1 cellular context compared by ENCODE assay signal in the genomic region with DNA sequence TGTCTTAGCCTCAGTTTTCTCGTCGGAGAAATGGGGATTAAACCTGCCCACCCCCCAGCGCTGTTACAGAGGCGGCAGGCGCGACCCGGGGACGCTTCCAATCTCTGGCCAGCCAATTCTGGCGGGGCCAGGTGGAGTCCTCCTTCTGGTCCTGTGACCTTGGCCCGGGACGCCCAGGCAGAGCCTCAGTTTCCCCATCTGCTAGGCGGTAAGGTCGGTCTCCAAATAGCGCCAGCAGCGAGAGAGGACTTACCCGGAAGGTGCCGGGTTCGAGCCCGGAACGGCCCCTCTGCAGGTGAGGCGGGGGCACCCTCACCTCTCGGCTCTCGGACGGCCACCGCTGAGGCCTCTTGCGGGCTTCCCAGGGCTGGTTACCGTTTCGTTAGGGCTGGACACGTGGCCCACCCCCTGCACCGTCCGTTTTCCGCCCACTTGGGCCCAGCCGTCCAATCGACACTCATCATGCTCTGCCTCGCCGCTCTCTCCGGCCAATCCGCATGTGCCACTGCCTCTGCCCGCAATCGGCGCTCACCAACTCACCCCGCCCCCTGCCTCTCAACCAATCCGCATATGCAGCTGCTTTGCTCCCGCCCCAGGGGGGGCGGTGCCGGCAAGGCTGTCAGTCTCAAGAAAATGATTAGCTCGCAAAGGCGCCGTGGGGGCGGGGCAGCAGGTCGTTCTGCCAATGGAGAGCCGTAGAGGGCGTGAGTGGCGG.
A peak's percentile ranks its signal among the peaks of the same experiment; 100 is the strongest.
TF ChIP-seq lines count a peak whose summit lies in the region.

A gene with protein sequence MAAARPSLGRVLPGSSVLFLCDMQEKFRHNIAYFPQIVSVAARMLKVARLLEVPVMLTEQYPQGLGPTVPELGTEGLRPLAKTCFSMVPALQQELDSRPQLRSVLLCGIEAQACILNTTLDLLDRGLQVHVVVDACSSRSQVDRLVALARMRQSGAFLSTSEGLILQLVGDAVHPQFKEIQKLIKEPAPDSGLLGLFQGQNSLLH (minus strand): TSS at position 384 of the 715 bp plus-strand sequence. CDS start 5,156 bp downstream, outside the sequence.

TF ChIP-seq in HEK293, 187 proteins besides CTCF, POLR2A, EP300 and RAD21 (continued from another document and continues in another):
- TF ChIP-seq, protein P1, sequence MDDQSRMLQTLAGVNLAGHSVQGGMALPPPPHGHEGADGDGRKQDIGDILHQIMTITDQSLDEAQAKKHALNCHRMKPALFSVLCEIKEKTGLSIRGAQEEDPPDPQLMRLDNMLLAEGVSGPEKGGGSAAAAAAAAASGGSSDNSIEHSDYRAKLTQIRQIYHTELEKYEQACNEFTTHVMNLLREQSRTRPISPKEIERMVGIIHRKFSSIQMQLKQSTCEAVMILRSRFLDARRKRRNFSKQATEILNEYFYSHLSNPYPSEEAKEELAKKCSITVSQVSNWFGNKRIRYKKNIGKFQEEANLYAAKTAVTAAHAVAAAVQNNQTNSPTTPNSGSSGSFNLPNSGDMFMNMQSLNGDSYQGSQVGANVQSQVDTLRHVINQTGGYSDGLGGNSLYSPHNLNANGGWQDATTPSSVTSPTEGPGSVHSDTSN (CRISPR knock-in tag; IDR thresholded peaks at IDR 0.05): peak; percentile 99
- TF ChIP-seq ZNF350 (tag by site-specific recombination; IDR thresholded peaks at IDR 0.05): no peak
- TF ChIP-seq OVOL3 (tag by site-specific recombination; IDR thresholded peaks at IDR 0.05): peak; percentile 50; the same call in 1 of the 2 replicates
- peak; percentile 69; the same call in 1 of the 2 replicates for TF ChIP-seq ZNF24 (tag by site-specific recombination; IDR thresholded peaks at IDR 0.05)
- TF ChIP-seq, protein P2, sequence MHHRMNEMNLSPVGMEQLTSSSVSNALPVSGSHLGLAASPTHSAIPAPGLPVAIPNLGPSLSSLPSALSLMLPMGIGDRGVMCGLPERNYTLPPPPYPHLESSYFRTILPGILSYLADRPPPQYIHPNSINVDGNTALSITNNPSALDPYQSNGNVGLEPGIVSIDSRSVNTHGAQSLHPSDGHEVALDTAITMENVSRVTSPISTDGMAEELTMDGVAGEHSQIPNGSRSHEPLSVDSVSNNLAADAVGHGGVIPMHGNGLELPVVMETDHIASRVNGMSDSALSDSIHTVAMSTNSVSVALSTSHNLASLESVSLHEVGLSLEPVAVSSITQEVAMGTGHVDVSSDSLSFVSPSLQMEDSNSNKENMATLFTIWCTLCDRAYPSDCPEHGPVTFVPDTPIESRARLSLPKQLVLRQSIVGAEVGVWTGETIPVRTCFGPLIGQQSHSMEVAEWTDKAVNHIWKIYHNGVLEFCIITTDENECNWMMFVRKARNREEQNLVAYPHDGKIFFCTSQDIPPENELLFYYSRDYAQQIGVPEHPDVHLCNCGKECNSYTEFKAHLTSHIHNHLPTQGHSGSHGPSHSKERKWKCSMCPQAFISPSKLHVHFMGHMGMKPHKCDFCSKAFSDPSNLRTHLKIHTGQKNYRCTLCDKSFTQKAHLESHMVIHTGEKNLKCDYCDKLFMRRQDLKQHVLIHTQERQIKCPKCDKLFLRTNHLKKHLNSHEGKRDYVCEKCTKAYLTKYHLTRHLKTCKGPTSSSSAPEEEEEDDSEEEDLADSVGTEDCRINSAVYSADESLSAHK (tag by site-specific recombination; IDR thresholded peaks at IDR 0.05): peak; percentile 33
- TF ChIP-seq ZNF623 (tag by site-specific recombination; IDR thresholded peaks at IDR 0.05): 0 out of 2 replicates have a peak, but pooled peaks have one; percentile 3
- TF ChIP-seq ZNF202 (tag by site-specific recombination; IDR thresholded peaks at IDR 0.05; ENCODE audit: borderline replicate concordance): no peak
- TF ChIP-seq, protein P3, sequence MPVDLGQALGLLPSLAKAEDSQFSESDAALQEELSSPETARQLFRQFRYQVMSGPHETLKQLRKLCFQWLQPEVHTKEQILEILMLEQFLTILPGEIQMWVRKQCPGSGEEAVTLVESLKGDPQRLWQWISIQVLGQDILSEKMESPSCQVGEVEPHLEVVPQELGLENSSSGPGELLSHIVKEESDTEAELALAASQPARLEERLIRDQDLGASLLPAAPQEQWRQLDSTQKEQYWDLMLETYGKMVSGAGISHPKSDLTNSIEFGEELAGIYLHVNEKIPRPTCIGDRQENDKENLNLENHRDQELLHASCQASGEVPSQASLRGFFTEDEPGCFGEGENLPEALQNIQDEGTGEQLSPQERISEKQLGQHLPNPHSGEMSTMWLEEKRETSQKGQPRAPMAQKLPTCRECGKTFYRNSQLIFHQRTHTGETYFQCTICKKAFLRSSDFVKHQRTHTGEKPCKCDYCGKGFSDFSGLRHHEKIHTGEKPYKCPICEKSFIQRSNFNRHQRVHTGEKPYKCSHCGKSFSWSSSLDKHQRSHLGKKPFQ (tag by site-specific recombination; IDR thresholded peaks at IDR 0.05): no peak
- no peak for TF ChIP-seq ZFP69B (tag by site-specific recombination; IDR thresholded peaks at IDR 0.05)
- TF ChIP-seq, protein P4, sequence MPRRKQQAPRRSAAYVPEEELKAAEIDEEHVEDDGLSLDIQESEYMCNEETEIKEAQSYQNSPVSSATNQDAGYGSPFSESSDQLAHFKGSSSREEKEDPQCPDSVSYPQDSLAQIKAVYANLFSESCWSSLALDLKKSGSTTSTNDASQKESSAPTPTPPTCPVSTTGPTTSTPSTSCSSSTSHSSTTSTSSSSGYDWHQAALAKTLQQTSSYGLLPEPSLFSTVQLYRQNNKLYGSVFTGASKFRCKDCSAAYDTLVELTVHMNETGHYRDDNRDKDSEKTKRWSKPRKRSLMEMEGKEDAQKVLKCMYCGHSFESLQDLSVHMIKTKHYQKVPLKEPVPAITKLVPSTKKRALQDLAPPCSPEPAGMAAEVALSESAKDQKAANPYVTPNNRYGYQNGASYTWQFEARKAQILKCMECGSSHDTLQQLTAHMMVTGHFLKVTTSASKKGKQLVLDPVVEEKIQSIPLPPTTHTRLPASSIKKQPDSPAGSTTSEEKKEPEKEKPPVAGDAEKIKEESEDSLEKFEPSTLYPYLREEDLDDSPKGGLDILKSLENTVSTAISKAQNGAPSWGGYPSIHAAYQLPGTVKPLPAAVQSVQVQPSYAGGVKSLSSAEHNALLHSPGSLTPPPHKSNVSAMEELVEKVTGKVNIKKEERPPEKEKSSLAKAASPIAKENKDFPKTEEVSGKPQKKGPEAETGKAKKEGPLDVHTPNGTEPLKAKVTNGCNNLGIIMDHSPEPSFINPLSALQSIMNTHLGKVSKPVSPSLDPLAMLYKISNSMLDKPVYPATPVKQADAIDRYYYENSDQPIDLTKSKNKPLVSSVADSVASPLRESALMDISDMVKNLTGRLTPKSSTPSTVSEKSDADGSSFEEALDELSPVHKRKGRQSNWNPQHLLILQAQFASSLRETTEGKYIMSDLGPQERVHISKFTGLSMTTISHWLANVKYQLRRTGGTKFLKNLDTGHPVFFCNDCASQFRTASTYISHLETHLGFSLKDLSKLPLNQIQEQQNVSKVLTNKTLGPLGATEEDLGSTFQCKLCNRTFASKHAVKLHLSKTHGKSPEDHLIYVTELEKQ (tag by site-specific recombination; IDR thresholded peaks at IDR 0.05; ENCODE audit: borderline replicate concordance): no peak; the same call in 1 of the 2 replicates
- no peak for TF ChIP-seq MEIS1 (CRISPR knock-in tag; IDR thresholded peaks at IDR 0.05; ENCODE audit: borderline replicate concordance)
- TF ChIP-seq, protein P5, sequence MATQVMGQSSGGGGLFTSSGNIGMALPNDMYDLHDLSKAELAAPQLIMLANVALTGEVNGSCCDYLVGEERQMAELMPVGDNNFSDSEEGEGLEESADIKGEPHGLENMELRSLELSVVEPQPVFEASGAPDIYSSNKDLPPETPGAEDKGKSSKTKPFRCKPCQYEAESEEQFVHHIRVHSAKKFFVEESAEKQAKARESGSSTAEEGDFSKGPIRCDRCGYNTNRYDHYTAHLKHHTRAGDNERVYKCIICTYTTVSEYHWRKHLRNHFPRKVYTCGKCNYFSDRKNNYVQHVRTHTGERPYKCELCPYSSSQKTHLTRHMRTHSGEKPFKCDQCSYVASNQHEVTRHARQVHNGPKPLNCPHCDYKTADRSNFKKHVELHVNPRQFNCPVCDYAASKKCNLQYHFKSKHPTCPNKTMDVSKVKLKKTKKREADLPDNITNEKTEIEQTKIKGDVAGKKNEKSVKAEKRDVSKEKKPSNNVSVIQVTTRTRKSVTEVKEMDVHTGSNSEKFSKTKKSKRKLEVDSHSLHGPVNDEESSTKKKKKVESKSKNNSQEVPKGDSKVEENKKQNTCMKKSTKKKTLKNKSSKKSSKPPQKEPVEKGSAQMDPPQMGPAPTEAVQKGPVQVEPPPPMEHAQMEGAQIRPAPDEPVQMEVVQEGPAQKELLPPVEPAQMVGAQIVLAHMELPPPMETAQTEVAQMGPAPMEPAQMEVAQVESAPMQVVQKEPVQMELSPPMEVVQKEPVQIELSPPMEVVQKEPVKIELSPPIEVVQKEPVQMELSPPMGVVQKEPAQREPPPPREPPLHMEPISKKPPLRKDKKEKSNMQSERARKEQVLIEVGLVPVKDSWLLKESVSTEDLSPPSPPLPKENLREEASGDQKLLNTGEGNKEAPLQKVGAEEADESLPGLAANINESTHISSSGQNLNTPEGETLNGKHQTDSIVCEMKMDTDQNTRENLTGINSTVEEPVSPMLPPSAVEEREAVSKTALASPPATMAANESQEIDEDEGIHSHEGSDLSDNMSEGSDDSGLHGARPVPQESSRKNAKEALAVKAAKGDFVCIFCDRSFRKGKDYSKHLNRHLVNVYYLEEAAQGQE (tag by site-specific recombination; IDR thresholded peaks at IDR 0.05): no peak
- TF ChIP-seq, protein P6, sequence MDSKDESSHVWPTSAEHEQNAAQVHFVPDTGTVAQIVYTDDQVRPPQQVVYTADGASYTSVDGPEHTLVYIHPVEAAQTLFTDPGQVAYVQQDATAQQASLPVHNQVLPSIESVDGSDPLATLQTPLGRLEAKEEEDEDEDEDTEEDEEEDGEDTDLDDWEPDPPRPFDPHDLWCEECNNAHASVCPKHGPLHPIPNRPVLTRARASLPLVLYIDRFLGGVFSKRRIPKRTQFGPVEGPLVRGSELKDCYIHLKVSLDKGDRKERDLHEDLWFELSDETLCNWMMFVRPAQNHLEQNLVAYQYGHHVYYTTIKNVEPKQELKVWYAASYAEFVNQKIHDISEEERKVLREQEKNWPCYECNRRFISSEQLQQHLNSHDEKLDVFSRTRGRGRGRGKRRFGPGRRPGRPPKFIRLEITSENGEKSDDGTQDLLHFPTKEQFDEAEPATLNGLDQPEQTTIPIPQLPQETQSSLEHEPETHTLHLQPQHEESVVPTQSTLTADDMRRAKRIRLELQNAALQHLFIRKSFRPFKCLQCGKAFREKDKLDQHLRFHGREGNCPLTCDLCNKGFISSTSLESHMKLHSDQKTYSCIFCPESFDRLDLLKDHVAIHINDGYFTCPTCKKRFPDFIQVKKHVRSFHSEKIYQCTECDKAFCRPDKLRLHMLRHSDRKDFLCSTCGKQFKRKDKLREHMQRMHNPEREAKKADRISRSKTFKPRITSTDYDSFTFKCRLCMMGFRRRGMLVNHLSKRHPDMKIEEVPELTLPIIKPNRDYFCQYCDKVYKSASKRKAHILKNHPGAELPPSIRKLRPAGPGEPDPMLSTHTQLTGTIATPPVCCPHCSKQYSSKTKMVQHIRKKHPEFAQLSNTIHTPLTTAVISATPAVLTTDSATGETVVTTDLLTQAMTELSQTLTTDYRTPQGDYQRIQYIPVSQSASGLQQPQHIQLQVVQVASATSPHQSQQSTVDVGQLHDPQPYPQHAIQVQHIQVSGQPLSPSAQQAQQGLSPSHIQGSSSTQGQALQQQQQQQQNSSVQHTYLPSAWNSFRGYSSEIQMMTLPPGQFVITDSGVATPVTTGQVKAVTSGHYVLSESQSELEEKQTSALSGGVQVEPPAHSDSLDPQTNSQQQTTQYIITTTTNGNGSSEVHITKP (tag by site-specific recombination; IDR thresholded peaks at IDR 0.05): peak; percentile 29; the same call in 1 of the 2 replicates
- peak; percentile 62; the same call in 1 of the 2 replicates for TF ChIP-seq ZNF843 (tag by site-specific recombination; IDR thresholded peaks at IDR 0.05)
- peak; percentile 99 for TF ChIP-seq ZBTB17 (tag by site-specific recombination; IDR thresholded peaks at IDR 0.05)
- TF ChIP-seq ZNF157 (tag by site-specific recombination; IDR thresholded peaks at IDR 0.05): no peak; the same call in 1 of the 2 replicates
- no peak for TF ChIP-seq SALL2 (tag by site-specific recombination; IDR thresholded peaks at IDR 0.05; ENCODE audit: borderline replicate concordance)
- no peak for TF ChIP-seq ZNF544 (tag by site-specific recombination; IDR thresholded peaks at IDR 0.05)
- no peak for TF ChIP-seq ZNF174 (tag by site-specific recombination; IDR thresholded peaks at IDR 0.05)
- no peak for TF ChIP-seq KLF7 (tag by site-specific recombination; IDR thresholded peaks at IDR 0.05; ENCODE audit: borderline replicate concordance)
- peak; percentile 94 for TF ChIP-seq ZEB2 (tag by site-specific recombination; IDR thresholded peaks at IDR 0.05)
- TF ChIP-seq HOXA7 (CRISPR knock-in tag; IDR thresholded peaks at IDR 0.05; ENCODE audit: borderline replicate concordance): no peak
- TF ChIP-seq, protein P7, sequence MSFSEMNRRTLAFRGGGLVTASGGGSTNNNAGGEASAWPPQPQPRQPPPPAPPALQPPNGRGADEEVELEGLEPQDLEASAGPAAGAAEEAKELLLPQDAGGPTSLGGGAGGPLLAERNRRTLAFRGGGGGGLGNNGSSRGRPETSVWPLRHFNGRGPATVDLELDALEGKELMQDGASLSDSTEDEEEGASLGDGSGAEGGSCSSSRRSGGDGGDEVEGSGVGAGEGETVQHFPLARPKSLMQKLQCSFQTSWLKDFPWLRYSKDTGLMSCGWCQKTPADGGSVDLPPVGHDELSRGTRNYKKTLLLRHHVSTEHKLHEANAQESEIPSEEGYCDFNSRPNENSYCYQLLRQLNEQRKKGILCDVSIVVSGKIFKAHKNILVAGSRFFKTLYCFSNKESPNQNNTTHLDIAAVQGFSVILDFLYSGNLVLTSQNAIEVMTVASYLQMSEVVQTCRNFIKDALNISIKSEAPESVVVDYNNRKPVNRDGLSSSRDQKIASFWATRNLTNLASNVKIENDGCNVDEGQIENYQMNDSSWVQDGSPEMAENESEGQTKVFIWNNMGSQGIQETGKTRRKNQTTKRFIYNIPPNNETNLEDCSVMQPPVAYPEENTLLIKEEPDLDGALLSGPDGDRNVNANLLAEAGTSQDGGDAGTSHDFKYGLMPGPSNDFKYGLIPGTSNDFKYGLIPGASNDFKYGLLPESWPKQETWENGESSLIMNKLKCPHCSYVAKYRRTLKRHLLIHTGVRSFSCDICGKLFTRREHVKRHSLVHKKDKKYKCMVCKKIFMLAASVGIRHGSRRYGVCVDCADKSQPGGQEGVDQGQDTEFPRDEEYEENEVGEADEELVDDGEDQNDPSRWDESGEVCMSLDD (tag by site-specific recombination; IDR thresholded peaks at IDR 0.05): peak; percentile 12; the same call in 1 of the 2 replicates
- TF ChIP-seq SP3 (tag by site-specific recombination; IDR thresholded peaks at IDR 0.05): peak; percentile 99
- TF ChIP-seq ZNF585B (tag by site-specific recombination; IDR thresholded peaks at IDR 0.05): no peak
- TF ChIP-seq ZSCAN30 (tag by site-specific recombination; IDR thresholded peaks at IDR 0.05): peak; percentile 71
- TF ChIP-seq KLF1 (tag by site-specific recombination; IDR thresholded peaks at IDR 0.05): no peak
- no peak for TF ChIP-seq ZBTB1 (tag by site-specific recombination; IDR thresholded peaks at IDR 0.05)
- no peak for TF ChIP-seq MYNN (tag by site-specific recombination; IDR thresholded peaks at IDR 0.05; ENCODE audit: borderline replicate concordance)
- peak; percentile 96 for TF ChIP-seq GLIS2 (tag by site-specific recombination; IDR thresholded peaks at IDR 0.05)
- no peak for TF ChIP-seq ZSCAN23 (tag by site-specific recombination; IDR thresholded peaks at IDR 0.05)
